9 cellular contexts compared by ENCODE assay signal in the genomic region with DNA sequence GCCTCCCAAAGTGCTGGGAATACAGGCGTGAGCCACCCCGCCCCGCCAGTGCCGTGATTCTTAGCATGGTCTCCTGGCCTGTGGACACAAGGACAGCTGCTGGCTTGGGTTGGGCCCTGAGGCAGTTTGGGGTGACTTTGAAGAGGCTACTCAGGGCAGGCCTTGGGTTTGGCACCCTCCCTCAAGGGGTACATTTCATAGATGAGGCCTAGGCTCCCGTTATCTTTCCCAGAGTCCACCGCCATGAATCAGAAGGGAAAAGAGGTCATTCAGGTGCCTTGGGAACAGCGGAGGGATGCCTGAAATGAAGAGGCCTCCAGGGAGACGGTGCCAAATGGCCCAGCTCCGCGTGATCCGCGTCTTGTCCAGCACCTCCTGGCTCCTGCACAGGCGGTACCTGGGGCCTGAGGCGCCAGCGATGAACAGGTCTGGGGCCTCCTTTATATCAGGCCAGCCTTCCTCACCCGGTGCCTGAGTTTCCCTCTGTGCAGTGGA. TPM values are rescaled to one million over a fixed set of nuclear protein-coding genes. Genes with fewer than 3 reads are reported as not detected.
DNase-seq lines count a peak whose midpoint lies in the region; ATAC-seq and TF ChIP-seq lines count a peak whose summit lies in the region.
"Had no signal": no experiment of that assay in that cellular context is flagged by ENCODE, and none has a peak within 500 bp of the region (broad histone marks: within the 10 kb centered on the region; RNA-seq: fewer than 3 reads in every experiment).

No MANE protein-coding gene starts in this region.

- H3K4me1 ChIP-seq in esophagus (ENCODE audit: control insufficient read depth in 2 of 2, insufficient read depth in 2 of 2, low read length in 1 of 2) = peaks cover 35 to 71% of the 10 kb centered on the region in 2 donors
- peaks cover 4% of the 10 kb centered on the region for H3K4me1 ChIP-seq in prostate gland (replicated peaks)

- H3K27me3 ChIP-seq in esophagus (ENCODE audit: control insufficient read depth in 1 of 2, insufficient read depth in 2 of 2, low read length in 2 of 2) (no peaks in the 10 kb centered on the region), prostate gland (replicated peaks; ENCODE audit: insufficient read depth) (no peaks in the 10 kb centered on the region)

- H3K9ac ChIP-seq in SK-N-MC (ENCODE audit: insufficient read length) = no peak overlapping the region

- no peak for TF ChIP-seq POLR2A in prostate gland (IDR thresholded peaks at IDR 0.05)

- intact Hi-C loops in prostate gland (cut with DNase I) = no loop called here

- DNase-seq in GM12865 (ENCODE audit: low read depth) (no peak), SK-N-MC (ENCODE audit: low read depth, low spot score) (no peak), prostate gland (ENCODE audit: low spot score) (no peak), NCI-H510A treated with DMSO at 0.1 percent for 48 hours (lab: John Stamatoyannopoulos, UW) (no peak), COR-L47 (lab: John Stamatoyannopoulos, UW) (no peak), NCI-H2107 treated with DMSO at 0.1 percent for 48 hours (lab: John Stamatoyannopoulos, UW; ENCODE audit: unreplicated experiment) (no peak)
- DNase-seq: activated gamma-delta T cell had no signal

- H3K36me3 ChIP-seq in SK-N-MC (ENCODE audit: insufficient read depth, low read length) (no peaks in the 10 kb centered on the region), esophagus (ENCODE audit: control insufficient read depth in 2 of 2, insufficient read depth in 2 of 2, low read length in 1 of 2) (peaks cover 0 to 10% of the 10 kb centered on the region in 2 donors), prostate gland (no peaks in the 10 kb centered on the region)

- H3K9me3 ChIP-seq in SK-N-MC (ENCODE audit: low read depth, low read length) (no peaks in the 10 kb centered on the region), esophagus (ENCODE audit: control insufficient read depth in 2 of 2, insufficient read depth in 1 of 2, low read depth in 1 of 2, low read length in 1 of 2) (no peaks in the 10 kb centered on the region), prostate gland (no peaks in the 10 kb centered on the region)

- H3K4me3 ChIP-seq in GM12865 (ENCODE audit: low read depth, low read length) (peak overlapping the region; percentile 55), SK-N-MC (peak overlapping the region; percentile 72; the same call in 1 of the 2 replicates), esophagus (ENCODE audit: low read depth in 1 of 2, low read length in 2 of 2) (no peak overlapping the region), prostate gland (peak overlapping the region in 1 of 2 donors; percentile 10)

- H3K27ac ChIP-seq in SK-N-MC = peak overlapping the region; percentile 87
- peak overlapping the region; percentile 81 to 94 for H3K27ac ChIP-seq in esophagus (ENCODE audit: low read depth in 2 of 2, low read length in 1 of 2)
- H3K27ac ChIP-seq in prostate gland = peak overlapping the region; percentile 62 to 63

- no peak for ATAC-seq in HG03469 (IDR thresholded peaks at IDR 0.05; ENCODE audit: unreplicated experiment)

- no peak for TF ChIP-seq CTCF in GM12865 (IDR thresholded peaks at IDR 0.05; ENCODE audit: insufficient read depth, low read depth, low read length, missing control alignments)
- no peak for TF ChIP-seq CTCF in prostate gland (IDR thresholded peaks at IDR 0.05)

- WGBS in esophagus, 2 donors = 58 to 72% methylated on average over 11 to 16 of the region's 16 CpGs
- 41% methylated on average over 16 of the region's 16 CpGs for WGBS in prostate gland

RNA-seq across cellular contexts. Expression of a gene that starts 9.3 kb away (rescaled TPM):
- polyA plus RNA-seq in esophagus = 10 to 100 TPM; 52.2 to 61.8 TPM
- 100 to 1,000 TPM; 118 to 301 TPM for total RNA-seq in prostate gland

RNA-seq across cellular contexts. Expression of a gene that starts 23.6 kb away (rescaled TPM):
- polyA plus RNA-seq in esophagus = 1 to 10 TPM; 5.2 to 7.8 TPM
- total RNA-seq in prostate gland = 10 to 100 TPM in 1 of 2 donors, 1 to 10 TPM in 1; 8.7 to 32.0 TPM

RNA-seq across cellular contexts. Expression of a gene that starts 33.6 kb away (rescaled TPM):
- polyA plus RNA-seq in esophagus = under 1 TPM; 0.07 to 0.16 TPM
- not detected for total RNA-seq in prostate gland

RNA-seq across cellular contexts. Expression of a gene that starts 40.2 kb away (rescaled TPM):
- polyA plus RNA-seq in esophagus = under 1 TPM; 0.08 to 0.11 TPM
- 1 to 10 TPM in 1 of 2 donors, under 1 TPM in 1; 0.41 to 4.0 TPM for total RNA-seq in prostate gland

RNA-seq across cellular contexts. Expression of a gene that starts 46.9 kb away (rescaled TPM):
- polyA plus RNA-seq in esophagus = 10 to 100 TPM; 65.6 to 69.5 TPM
- total RNA-seq in prostate gland = 10 to 100 TPM; 93.0 to 99.9 TPM

Comparison
In these comparisons a context has a peak if more than half of its experiments do, and no peak if none do; other contexts are left out.
1. H3K4me3 ChIP-seq: peak in GM12865 (single experiment) and SK-N-MC (single experiment); none in esophagus (0 of 2).
2. Peak in every context shown above with its lines, with median percentiles within 50 percentile points of each other: H3K27ac ChIP-seq.